In genomic region chr3:155948476-155948875, GRCh38 we compare ENCODE assay signal across 18 cellular contexts.
"Had no signal": no experiment of that assay in that cellular context is flagged by ENCODE, and none has a peak within 500 bp of the region (broad histone marks: within the 10 kb centered on the region; RNA-seq: fewer than 3 reads in every experiment).

No MANE protein-coding gene starts in this region.

- H3K4me1 ChIP-seq: esophagus muscularis mucosa, gastroesophageal sphincter, left ventricle myocardium inferior, sigmoid colon, spleen had no signal

- DNase-seq: activated CD4-positive, alpha-beta memory T cell treated with anti-CD3 and anti-CD28 coated beads, Interleukin-2, amount 10 ng/mL, durations not matched to agents 7 days and 5 days; activated CD4-positive, alpha-beta T cell treated with anti-CD3 and anti-CD28 coated beads for 48 hours; activated CD8-positive, alpha-beta memory T cell treated with anti-CD3 and anti-CD28 coated beads, Interleukin-2, amount 10 ng/mL, durations not matched to agents 7 days and 5 days; activated naive CD8-positive, alpha-beta T cell treated with anti-CD3 and anti-CD28 coated beads, Interleukin-2, amount 10 ng/mL, durations not matched to agents 7 days and 5 days; anterior cingulate cortex; effector CD8-positive, alpha-beta T cell; heart left ventricle; kidney glomerular epithelial cell; left ventricle myocardium inferior; occipital lobe; posterior cingulate gyrus; sigmoid colon; spleen; stimulated activated CD4-positive, alpha-beta T cell treated with anti-CD3 and anti-CD28 coated beads, Interleukin-4, amount 100 ng/mL, for 4 hours had no signal

- H3K4me3 ChIP-seq: esophagus muscularis mucosa, gastroesophageal sphincter, heart left ventricle, left ventricle myocardium inferior, sigmoid colon, spleen had no signal

- H3K36me3 Mint-ChIP-seq: stimulated activated memory B cell treated with anti-CD40 and anti-IgM and Interleukin-4, amounts not matched to agents 10 μg/mL and 1 μg/mL and 100 μg/mL, for 72 hours had no signal

- H3K9me3 ChIP-seq: esophagus muscularis mucosa, gastroesophageal sphincter, left ventricle myocardium inferior, sigmoid colon had no signal

- H3K27ac ChIP-seq: esophagus muscularis mucosa, gastroesophageal sphincter, heart left ventricle, left ventricle myocardium inferior, sigmoid colon, spleen had no signal

- H3K9me3 Mint-ChIP-seq: activated CD4-positive, alpha-beta memory T cell treated with anti-CD3 and anti-CD28 coated beads, Interleukin-2, amount 10 ng/mL, durations not matched to agents 7 days and 5 days; activated naive CD8-positive, alpha-beta T cell treated with anti-CD3 and anti-CD28 coated beads, Interleukin-2, amount 10 ng/mL, durations not matched to agents 7 days and 5 days; stimulated activated memory B cell treated with anti-CD40 and anti-IgM and Interleukin-4, amounts not matched to agents 10 μg/mL and 1 μg/mL and 100 μg/mL, for 72 hours had no signal

- ATAC-seq: activated CD8-positive, alpha-beta memory T cell treated with anti-CD3 and anti-CD28 coated beads, Interleukin-2, amount 10 ng/mL, durations not matched to agents 7 days and 5 days; gastroesophageal sphincter; heart left ventricle; stimulated activated memory B cell treated with anti-CD40 and anti-IgM and Interleukin-4, amounts not matched to agents 10 μg/mL and 1 μg/mL and 100 μg/mL, for 72 hours had no signal

- H3K27me3 ChIP-seq: esophagus muscularis mucosa, gastroesophageal sphincter, heart left ventricle, sigmoid colon, spleen had no signal

- H3K4me1 Mint-ChIP-seq: activated CD4-positive, alpha-beta memory T cell treated with anti-CD3 and anti-CD28 coated beads, Interleukin-2, amount 10 ng/mL, durations not matched to agents 7 days and 5 days; activated CD8-positive, alpha-beta memory T cell treated with anti-CD3 and anti-CD28 coated beads, Interleukin-2, amount 10 ng/mL, durations not matched to agents 7 days and 5 days; activated naive CD8-positive, alpha-beta T cell treated with anti-CD3 and anti-CD28 coated beads, Interleukin-2, amount 10 ng/mL, durations not matched to agents 7 days and 5 days; stimulated activated memory B cell treated with anti-CD40 and anti-IgM and Interleukin-4, amounts not matched to agents 10 μg/mL and 1 μg/mL and 100 μg/mL, for 72 hours had no signal

- H3K4me3 Mint-ChIP-seq: activated CD4-positive, alpha-beta memory T cell treated with anti-CD3 and anti-CD28 coated beads, Interleukin-2, amount 10 ng/mL, durations not matched to agents 7 days and 5 days; activated CD8-positive, alpha-beta memory T cell treated with anti-CD3 and anti-CD28 coated beads, Interleukin-2, amount 10 ng/mL, durations not matched to agents 7 days and 5 days; activated naive CD8-positive, alpha-beta T cell treated with anti-CD3 and anti-CD28 coated beads, Interleukin-2, amount 10 ng/mL, durations not matched to agents 7 days and 5 days; stimulated activated memory B cell treated with anti-CD40 and anti-IgM and Interleukin-4, amounts not matched to agents 10 μg/mL and 1 μg/mL and 100 μg/mL, for 72 hours; WTC11 had no signal

- H3K27me3 Mint-ChIP-seq: activated CD4-positive, alpha-beta memory T cell treated with anti-CD3 and anti-CD28 coated beads, Interleukin-2, amount 10 ng/mL, durations not matched to agents 7 days and 5 days; activated CD8-positive, alpha-beta memory T cell treated with anti-CD3 and anti-CD28 coated beads, Interleukin-2, amount 10 ng/mL, durations not matched to agents 7 days and 5 days; activated naive CD8-positive, alpha-beta T cell treated with anti-CD3 and anti-CD28 coated beads, Interleukin-2, amount 10 ng/mL, durations not matched to agents 7 days and 5 days; stimulated activated memory B cell treated with anti-CD40 and anti-IgM and Interleukin-4, amounts not matched to agents 10 μg/mL and 1 μg/mL and 100 μg/mL, for 72 hours had no signal

- H3K27ac Mint-ChIP-seq: activated CD4-positive, alpha-beta memory T cell treated with anti-CD3 and anti-CD28 coated beads, Interleukin-2, amount 10 ng/mL, durations not matched to agents 7 days and 5 days; activated CD8-positive, alpha-beta memory T cell treated with anti-CD3 and anti-CD28 coated beads, Interleukin-2, amount 10 ng/mL, durations not matched to agents 7 days and 5 days; activated naive CD8-positive, alpha-beta T cell treated with anti-CD3 and anti-CD28 coated beads, Interleukin-2, amount 10 ng/mL, durations not matched to agents 7 days and 5 days; stimulated activated memory B cell treated with anti-CD40 and anti-IgM and Interleukin-4, amounts not matched to agents 10 μg/mL and 1 μg/mL and 100 μg/mL, for 72 hours had no signal

- H3K36me3 ChIP-seq: esophagus muscularis mucosa, gastroesophageal sphincter, heart left ventricle, left ventricle myocardium inferior, sigmoid colon, spleen had no signal
